ENCODE assay signal across 31 cellular contexts in the genomic region with DNA sequence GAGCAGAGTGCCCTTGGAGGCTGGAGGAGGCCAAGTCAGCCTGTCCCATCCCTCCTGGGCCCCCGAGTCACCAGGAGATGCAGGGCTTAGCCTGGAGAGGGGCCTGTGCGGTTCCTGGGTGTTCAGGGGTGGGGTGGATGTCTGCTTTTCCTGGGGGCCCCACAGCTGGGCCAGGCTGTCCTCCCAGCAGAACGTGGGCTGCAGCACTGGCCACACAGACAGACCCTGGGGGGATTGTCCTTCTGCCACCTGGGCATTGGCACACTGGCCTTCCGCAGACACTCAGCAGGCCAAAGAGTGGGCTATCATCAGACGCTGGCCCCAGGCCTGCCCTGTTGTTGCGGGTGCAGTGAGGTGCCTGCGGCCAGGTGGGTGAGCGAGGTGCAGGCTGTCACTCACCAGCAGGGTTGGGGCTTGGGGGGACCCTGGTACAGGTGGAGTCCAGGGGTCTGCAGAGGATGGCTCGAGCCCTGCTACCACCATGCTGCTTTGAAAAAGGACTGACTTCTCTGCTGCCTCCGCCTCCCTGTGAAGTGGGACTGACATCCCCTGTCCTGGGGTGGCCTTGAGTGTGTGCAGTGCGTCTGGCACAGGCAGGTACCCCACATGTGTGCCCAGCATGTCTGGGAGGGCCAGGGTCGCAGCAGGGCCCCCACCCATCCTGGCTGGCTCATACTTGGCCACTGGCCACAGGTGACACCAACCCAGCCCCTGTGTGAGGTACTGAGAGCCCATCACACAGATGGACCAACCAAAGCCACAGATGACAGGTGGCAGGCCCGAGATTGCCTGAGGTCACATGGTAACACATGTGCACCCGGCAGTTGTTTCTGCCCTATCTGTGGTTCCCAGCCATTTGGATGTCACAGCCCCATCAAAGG.
"Had no signal": no experiment of that assay in that cellular context is flagged by ENCODE, and none has a peak within 500 bp of the region (broad histone marks: within the 10 kb centered on the region; RNA-seq: fewer than 3 reads in every experiment).

No MANE protein-coding gene starts in this region.

- H3K4me3 ChIP-seq: ascending aorta, cardiac muscle cell, coronary artery, dorsolateral prefrontal cortex, gastrocnemius medialis, left lung, lung, mucosa of descending colon, pancreas, psoas muscle, spleen, suprapubic skin, tibial artery had no signal

- ATAC-seq: activated CD4-positive, CD25-positive, alpha-beta regulatory T cell treated with anti-CD3 and anti-CD28 coated beads, Interleukin-2, amount 50 U/mL, for 24 hours; gastrocnemius medialis; T-helper 17 cell had no signal

- H3K36me3 ChIP-seq: ascending aorta, cardiac muscle cell, gastrocnemius medialis, left lung, pancreas, spleen, suprapubic skin, tibial artery, WERI-Rb-1 had no signal

- H3K27ac ChIP-seq: ascending aorta, cardiac muscle cell, coronary artery, dorsolateral prefrontal cortex, gastrocnemius medialis, left lung, pancreas, psoas muscle, spleen, suprapubic skin, tibial artery, WERI-Rb-1 had no signal

- FAIRE-seq: pancreas had no signal

- H3K4me1 ChIP-seq: ascending aorta, gastrocnemius medialis, left lung, pancreas, psoas muscle had no signal

- H3K27me3 ChIP-seq: ascending aorta, cardiac muscle cell, dorsolateral prefrontal cortex, gastrocnemius medialis, left lung, pancreas, spleen, suprapubic skin, tibial artery had no signal

- H3K9me3 ChIP-seq: ascending aorta, gastrocnemius medialis, left lung, mucosa of descending colon, pancreas, psoas muscle, spleen, suprapubic skin, tibial artery had no signal

- DNase-seq: activated CD4-positive, alpha-beta T cell treated with anti-CD3 and anti-CD28 coated beads for 48 hours; activated CD4-positive, alpha-beta T cell treated with anti-CD3 and anti-CD28 coated beads, Interleukin-2, amount 50 U/mL, for 48 hours; activated CD8-positive, alpha-beta memory T cell treated with anti-CD3 and anti-CD28 coated beads for 24 hours; activated CD8-positive, alpha-beta memory T cell treated with anti-CD3 and anti-CD28 coated beads, Interleukin-2, amount 50 U/mL, for 4 hours; activated effector memory CD4-positive, alpha-beta T cell treated with anti-CD3 and anti-CD28 coated beads, Interleukin-2, amount 50 U/mL, for 16 hours; activated naive CD4-positive, alpha-beta T cell treated with anti-CD3 and anti-CD28 coated beads for 36 hours; activated naive CD8-positive, alpha-beta T cell treated with anti-CD3 and anti-CD28 coated beads for 36 hours; activated T-cell treated with anti-CD3 and anti-CD28 coated beads, Interleukin-2, amount 50 U/mL, for 1 hour; dorsolateral prefrontal cortex; effector memory CD4-positive, alpha-beta T cell; gastrocnemius medialis; glutamatergic neuron; hippocampal formation; naive B cell; nephron progenitor cell; spleen; stimulated activated naive CD4-positive, alpha-beta T cell; T-helper 17 cell; T1000; tibial artery; WERI-Rb-1 had no signal
